1 cellular context compared by ENCODE assay signal in the genomic region with DNA sequence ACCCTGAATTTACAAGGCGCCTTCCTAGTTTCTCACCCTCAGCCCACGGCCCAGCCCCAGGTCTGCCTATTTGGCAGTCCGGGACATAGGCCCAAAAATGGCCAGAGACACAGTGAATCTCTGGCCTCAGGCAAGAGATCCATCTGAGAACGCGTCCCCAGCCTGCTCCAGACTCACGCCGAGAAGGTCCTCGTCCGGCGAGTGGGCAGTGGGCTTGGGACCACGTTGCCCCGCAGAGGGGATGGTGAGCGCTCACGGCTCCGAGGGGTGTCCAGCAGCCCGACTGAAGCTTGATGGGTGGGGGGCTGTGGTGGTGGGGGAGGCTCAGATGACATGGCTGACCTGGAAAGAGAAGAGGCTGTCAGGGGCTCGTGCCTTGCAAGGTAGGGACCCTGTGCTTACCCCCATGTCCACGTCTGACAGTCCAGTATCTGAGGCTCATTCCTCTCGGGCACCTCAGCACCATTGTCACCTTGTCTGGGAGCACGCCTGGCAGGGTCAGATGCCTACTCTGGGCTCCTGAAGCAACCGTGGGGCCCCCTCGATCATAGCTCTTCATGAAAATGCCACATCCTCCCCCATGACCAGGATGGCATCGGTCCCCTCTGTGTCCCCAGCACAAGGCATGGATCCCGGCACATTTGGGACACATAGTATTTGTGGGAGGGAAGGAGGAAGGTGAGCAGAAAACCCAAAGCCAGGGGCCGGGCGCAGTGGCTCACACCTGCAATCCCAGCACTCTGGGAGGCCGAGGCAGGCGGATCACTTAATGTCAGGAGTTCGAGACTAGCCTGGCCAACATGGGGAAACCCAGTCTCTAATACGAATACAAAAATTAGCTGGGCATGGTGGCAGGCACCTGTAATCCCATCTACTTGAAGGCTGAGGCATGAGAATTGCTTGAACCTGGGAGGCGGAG.
TF ChIP-seq lines count a peak whose summit lies in the region.

No MANE protein-coding gene starts in this region.

TF ChIP-seq in WTC11, 78 proteins besides CTCF, POLR2A, EP300 and RAD21 (continued from another document):
- TF ChIP-seq, protein P1, sequence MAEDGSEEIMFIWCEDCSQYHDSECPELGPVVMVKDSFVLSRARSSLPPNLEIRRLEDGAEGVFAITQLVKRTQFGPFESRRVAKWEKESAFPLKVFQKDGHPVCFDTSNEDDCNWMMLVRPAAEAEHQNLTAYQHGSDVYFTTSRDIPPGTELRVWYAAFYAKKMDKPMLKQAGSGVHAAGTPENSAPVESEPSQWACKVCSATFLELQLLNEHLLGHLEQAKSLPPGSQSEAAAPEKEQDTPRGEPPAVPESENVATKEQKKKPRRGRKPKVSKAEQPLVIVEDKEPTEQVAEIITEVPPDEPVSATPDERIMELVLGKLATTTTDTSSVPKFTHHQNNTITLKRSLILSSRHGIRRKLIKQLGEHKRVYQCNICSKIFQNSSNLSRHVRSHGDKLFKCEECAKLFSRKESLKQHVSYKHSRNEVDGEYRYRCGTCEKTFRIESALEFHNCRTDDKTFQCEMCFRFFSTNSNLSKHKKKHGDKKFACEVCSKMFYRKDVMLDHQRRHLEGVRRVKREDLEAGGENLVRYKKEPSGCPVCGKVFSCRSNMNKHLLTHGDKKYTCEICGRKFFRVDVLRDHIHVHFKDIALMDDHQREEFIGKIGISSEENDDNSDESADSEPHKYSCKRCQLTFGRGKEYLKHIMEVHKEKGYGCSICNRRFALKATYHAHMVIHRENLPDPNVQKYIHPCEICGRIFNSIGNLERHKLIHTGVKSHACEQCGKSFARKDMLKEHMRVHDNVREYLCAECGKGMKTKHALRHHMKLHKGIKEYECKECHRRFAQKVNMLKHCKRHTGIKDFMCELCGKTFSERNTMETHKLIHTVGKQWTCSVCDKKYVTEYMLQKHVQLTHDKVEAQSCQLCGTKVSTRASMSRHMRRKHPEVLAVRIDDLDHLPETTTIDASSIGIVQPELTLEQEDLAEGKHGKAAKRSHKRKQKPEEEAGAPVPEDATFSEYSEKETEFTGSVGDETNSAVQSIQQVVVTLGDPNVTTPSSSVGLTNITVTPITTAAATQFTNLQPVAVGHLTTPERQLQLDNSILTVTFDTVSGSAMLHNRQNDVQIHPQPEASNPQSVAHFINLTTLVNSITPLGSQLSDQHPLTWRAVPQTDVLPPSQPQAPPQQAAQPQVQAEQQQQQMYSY (CRISPR knock-in tag; IDR thresholded peaks at IDR 0.05): no peak
- no peak for TF ChIP-seq FOXP1 (CRISPR knock-in tag; IDR thresholded peaks at IDR 0.05; ENCODE audit: borderline replicate concordance)
TF ChIP-seq in WTC11: peak in this region for 0.
